Comparison of ENCODE assay signal across 25 cellular contexts in genomic region chr2:42031281-42031680, GRCh38. TPM values are rescaled to one million over a fixed set of nuclear protein-coding genes. Genes with fewer than 3 reads are reported as not detected.
DNase-seq lines count a peak whose midpoint lies in the region; ATAC-seq, FAIRE-seq and TF ChIP-seq lines count a peak whose summit lies in the region.
"Had no signal": no experiment of that assay in that cellular context is flagged by ENCODE, and none has a peak within 500 bp of the region (broad histone marks: within the 10 kb centered on the region; RNA-seq: fewer than 3 reads in every experiment).

No MANE protein-coding gene starts in this region.

- peak; percentile 21 for FAIRE-seq in HepG2 (lab: Jason Lieb, UNC)
- FAIRE-seq: D721Med, GM18507, H54 had no signal

- TF ChIP-seq RAD21 in HepG2 (CRISPR knock-in tag; IDR thresholded peaks at IDR 0.05) = no peak

- peaks cover 8% of the 10 kb centered on the region for H3K9me3 Mint-ChIP-seq in neural progenitor cell
- H3K9me3 Mint-ChIP-seq: CD8-positive, alpha-beta memory T cell had no signal

- H3K9me3 ChIP-seq in HepG2 (ENCODE audit: low read length) = no peaks in the 10 kb centered on the region
- no peaks in the 10 kb centered on the region for H3K9me3 ChIP-seq in right lobe of liver
- H3K9me3 ChIP-seq in neural progenitor cell (ENCODE audit: low read depth) = no peaks in the 10 kb centered on the region
- H3K9me3 ChIP-seq: Peyer's patch had no signal

- H3K27me3 ChIP-seq in HepG2 (ENCODE audit: control insufficient read depth in 1 of 2, insufficient read depth in 2 of 2, low read length in 2 of 2) = peaks cover 10 to 49% of the 10 kb centered on the region in 2 experiments; a peak in 4 of 5 replicates
- H3K27me3 ChIP-seq in right lobe of liver = no peaks in the 10 kb centered on the region
- no peaks in the 10 kb centered on the region for H3K27me3 ChIP-seq in neural progenitor cell
- H3K27me3 ChIP-seq: Peyer's patch had no signal

- H2AFZ ChIP-seq in HepG2 (ENCODE audit: low read length) = no peak overlapping the region
- no peak overlapping the region for H2AFZ ChIP-seq in neural progenitor cell (replicated peaks)

- CTCF ChIA-PET in HepG2 (lab: Yijun Ruan, JAX; ENCODE audit: low intra/inter-chr PET ratio, low total read pairs) = no interaction called here

- TF ChIP-seq CTCF in HepG2 (CRISPR knock-in tag; IDR thresholded peaks at IDR 0.05) (no peak), right lobe of liver (IDR thresholded peaks at IDR 0.05) (no peak), neural progenitor cell (IDR thresholded peaks at IDR 0.05) (no peak)

- H3K9ac ChIP-seq in HepG2 (ENCODE audit: insufficient read depth, low read depth, low read length) (no peak overlapping the region), neural progenitor cell (no peak overlapping the region)

- peaks cover 44% of the 10 kb centered on the region for H3K27me3 Mint-ChIP-seq in neural progenitor cell (ENCODE audit: insufficient read depth, low read depth)

- no peak for DNase-seq in HepG2 (ENCODE audit: low spot score)
- no peak for DNase-seq in right lobe of liver
- no peak for DNase-seq in left lobe of liver (ENCODE audit: low spot score)
- no peak for DNase-seq in neural progenitor cell (ENCODE audit: low spot score)
- no peak for DNase-seq in activated naive CD4-positive, alpha-beta T cell (lab: John Stamatoyannopoulos, UW)
- DNase-seq in NCI-H345 (lab: John Stamatoyannopoulos, UW) = no peak
- DNase-seq: ACHN; CD8-positive, alpha-beta memory T cell; DMS53; GDM1; KBM-7; NCI-H1092 treated with DMSO at 0.1 percent for 48 hours; NCI-H1436 treated with DMSO at 0.1 percent for 48 hours; NCI-H1930; NCI-H226; NCI-H524 treated with DMSO at 0.1 percent for 48 hours; NCI-H82; Peyer's patch had no signal

- no peak overlapping the region for H3K4me2 ChIP-seq in HepG2 (ENCODE audit: low read depth, low read length)
- H3K4me2 ChIP-seq in neural progenitor cell = peak overlapping the region; percentile 74

- no peak overlapping the region for H3K27ac ChIP-seq in HepG2 (ENCODE audit: extremely low read length, insufficient read depth, low read length)
- no peak overlapping the region for H3K27ac ChIP-seq in right lobe of liver
- H3K27ac ChIP-seq in neural progenitor cell = no peak overlapping the region
- H3K27ac ChIP-seq: 22Rv1, Peyer's patch had no signal

- no peak for TF ChIP-seq POLR2A in HepG2 (IDR thresholded peaks at IDR 0.05; ENCODE audit: insufficient read depth in 1 of 2, low read depth in 2 of 2, low read length in 2 of 2)
- TF ChIP-seq POLR2A in right lobe of liver (IDR thresholded peaks at IDR 0.05) = no peak

- H3K4me1 Mint-ChIP-seq in neural progenitor cell = peaks cover 58% of the 10 kb centered on the region

- no peaks in the 10 kb centered on the region for H3K36me3 ChIP-seq in HepG2 (replicated peaks in 1 of 2; ENCODE audit: control insufficient read depth in 1 of 2, insufficient read depth in 2 of 2, low read length in 2 of 2)
- no peaks in the 10 kb centered on the region for H3K36me3 ChIP-seq in right lobe of liver
- no peaks in the 10 kb centered on the region for H3K36me3 ChIP-seq in neural progenitor cell
- H3K36me3 ChIP-seq: Peyer's patch had no signal

- H3K4me3 ChIP-seq in HepG2 (replicated peaks in 1 of 3; ENCODE audit: insufficient read depth in 1 of 3, low read depth in 2 of 3, low read length in 3 of 3) = no peak overlapping the region
- H3K4me3 ChIP-seq in right lobe of liver = no peak overlapping the region
- no peak overlapping the region for H3K4me3 ChIP-seq in neural progenitor cell
- H3K4me3 ChIP-seq: Peyer's patch had no signal

- no peaks in the 10 kb centered on the region for H3K36me3 Mint-ChIP-seq in neural progenitor cell
- H3K36me3 Mint-ChIP-seq: CD8-positive, alpha-beta memory T cell had no signal

- H3K4me1 ChIP-seq in HepG2 (ENCODE audit: insufficient read depth, low read length) (no peaks in the 10 kb centered on the region), right lobe of liver (peaks cover 0 to 9% (median 0%) of the 10 kb centered on the region in 4 donors), neural progenitor cell (peaks cover 57% of the 10 kb centered on the region)

- in situ Hi-C loops in HepG2 (cut with HindIII; ENCODE audit: extremely low pct_ligation_motif_present, low pct_unique_long_range_greater_than_20kb) = no loop called here

- TF ChIP-seq EP300 in HepG2 (IDR thresholded peaks at IDR 0.05; ENCODE audit: low read depth in 2 of 2, low read length in 2 of 2) (no peak), HepG2 (CRISPR knock-in tag; IDR thresholded peaks at IDR 0.05; ENCODE audit: borderline replicate concordance) (no peak)

- H3K79me2 ChIP-seq in HepG2 (ENCODE audit: insufficient read depth, low read length) = no peaks in the 10 kb centered on the region
- H3K79me2 ChIP-seq in neural progenitor cell (ENCODE audit: low read depth) = no peaks in the 10 kb centered on the region

- intact Hi-C loops in HepG2 (cut with micrococcal nuclease; ENCODE audit: unreplicated experiment) = no loop called here
- intact Hi-C loops in right lobe of liver (cut with DNase I) = no loop called here

- H3K27ac Mint-ChIP-seq in neural progenitor cell = no peak overlapping the region
- H3K27ac Mint-ChIP-seq: CD8-positive, alpha-beta memory T cell had no signal

- POLR2A ChIA-PET in HepG2 (lab: Yijun Ruan, JAX) = no interaction called here

- H4K20me1 ChIP-seq in HepG2 (ENCODE audit: insufficient read depth, low read length) (no peaks in the 10 kb centered on the region), neural progenitor cell (ENCODE audit: low read depth) (no peaks in the 10 kb centered on the region)

- peak overlapping the region; percentile 31 for H3K4me3 Mint-ChIP-seq in neural progenitor cell
- H3K4me3 Mint-ChIP-seq: CD8-positive, alpha-beta memory T cell had no signal

- ATAC-seq in HepG2 = no peak
- ATAC-seq in right lobe of liver = no peak
- peak; percentile 6 for ATAC-seq in left lobe of liver
- no peak for ATAC-seq in GM21528 (IDR thresholded peaks at IDR 0.05; ENCODE audit: low FRiP score, unreplicated experiment)
- ATAC-seq in HG03439 (IDR thresholded peaks at IDR 0.05; ENCODE audit: unreplicated experiment) = no peak

- BruUV-seq in HepG2 (replicated peaks; lab: Mats Ljungman, UMichigan) = no TSS peak

- peaks cover 59% of the 10 kb centered on the region for H3F3A ChIP-seq in neural progenitor cell (ENCODE audit: low read depth)

TF ChIP-seq in HepG2, 621 proteins besides CTCF, POLR2A, EP300 and RAD21 (continues in another document):
- TF ChIP-seq ZKSCAN1 (IDR thresholded peaks at IDR 0.05; ENCODE audit: low read length) = no peak
- TF ChIP-seq ZNF850 (CRISPR knock-in tag; conservative IDR thresholded peaks at IDR 0.05) = no peak
- no peak for TF ChIP-seq MBD4 (IDR thresholded peaks at IDR 0.05; ENCODE audit: borderline replicate concordance, low read length)
- TF ChIP-seq DNMT1 (CRISPR knock-in tag; IDR thresholded peaks at IDR 0.05) = no peak
- TF ChIP-seq EZH2 (conservative IDR thresholded peaks at IDR 0.05; ENCODE audit: low read depth, low read length) = no peak
- no peak for TF ChIP-seq MIXL1 (CRISPR knock-in tag; IDR thresholded peaks at IDR 0.05)
- no peak for TF ChIP-seq SNAPC5 (CRISPR knock-in tag; IDR thresholded peaks at IDR 0.05; ENCODE audit: borderline replicate concordance)
- no peak for TF ChIP-seq ZNF839 (CRISPR knock-in tag; IDR thresholded peaks at IDR 0.05; ENCODE audit: borderline replicate concordance)
- no peak for TF ChIP-seq ZNF383 (CRISPR knock-in tag; IDR thresholded peaks at IDR 0.05; ENCODE audit: borderline replicate concordance)
- TF ChIP-seq MZF1 (CRISPR knock-in tag; IDR thresholded peaks at IDR 0.05; ENCODE audit: borderline replicate concordance) = no peak
- no peak for TF ChIP-seq SKI (IDR thresholded peaks at IDR 0.05; ENCODE audit: partially characterized antibody)

RNA-seq across cellular contexts. Expression of gene PKDCC, which starts 16.5 kb away (rescaled TPM):
- total RNA-seq in HepG2 (2016; rRNA removed; fragmentation: Illumina TruSeq; extraction: Trizol) (28.5 and 52.6 TPM in 2 replicates), right lobe of liver (10 to 100 TPM in 4 of 6 experiments, 1 to 10 TPM in 2; 8.2 to 20.9 (median 12.3) TPM), left lobe of liver (14.2 TPM), neural progenitor cell (ENCODE audit: low replicate concordance) (70.4 and 133 TPM in 2 replicates)
- 29.8 and 32.7 TPM in 2 replicates for total RNA-seq in HepG2 (2016; cell fraction: cytosol; rRNA removed; fragmentation: Illumina TruSeq; extraction: Trizol; ENCODE audit: low read depth)
- 26.0 and 48.3 TPM in 2 replicates for total RNA-seq in HepG2 (2016; cell fraction: insoluble cytoplasmic fraction; rRNA removed; fragmentation: Illumina TruSeq; extraction: Trizol)
- 54.4 and 56.9 TPM in 2 replicates for total RNA-seq in HepG2 (2016; cell fraction: membrane; rRNA removed; fragmentation: Illumina TruSeq; extraction: Trizol)
- 54.4 and 55.1 TPM in 2 replicates for total RNA-seq in HepG2 (2016; cell fraction: nucleus; rRNA removed; fragmentation: Illumina TruSeq; extraction: Trizol)
- polyA plus RNA-seq in HepG2 (2011; rRNA removed) = 58.8 and 61.3 TPM in 2 replicates
- polyA plus RNA-seq in HepG2 (2011; cell fraction: cytosol; rRNA removed) = 38.5 and 60.7 TPM in 2 replicates
- 143 and 171 TPM in 2 replicates for polyA plus RNA-seq in HepG2 (2011; cell fraction: nucleus; rRNA removed)
- 40.4 and 41.4 TPM in 2 replicates for polyA plus RNA-seq in HepG2 (2012)
- polyA plus RNA-seq in HepG2 (2016; cell fraction: cytosol; fragmentation: Illumina TruSeq; extraction: Trizol; ENCODE audit: low read depth) = 17.4 and 18.8 TPM in 2 replicates
- 22.6 and 27.6 TPM in 2 replicates for polyA plus RNA-seq in HepG2 (2016; cell fraction: insoluble cytoplasmic fraction; fragmentation: Illumina TruSeq; extraction: Trizol; ENCODE audit: low read depth)
- polyA plus RNA-seq in HepG2 (2016; cell fraction: membrane; fragmentation: Illumina TruSeq; extraction: Trizol; ENCODE audit: low read depth) = 33.9 and 35.9 TPM in 2 replicates
- polyA plus RNA-seq in HepG2 (2016; cell fraction: nucleus; fragmentation: Illumina TruSeq; extraction: Trizol; ENCODE audit: insufficient read depth, low read depth) = 102 and 113 TPM in 2 replicates
- 71.1 and 76.2 TPM in 2 replicates for polyA minus RNA-seq in HepG2 (2011; rRNA and poly(A)+ RNA removed; ENCODE audit: low replicate concordance)
- polyA minus RNA-seq in HepG2 (2011; cell fraction: cytosol; rRNA and poly(A)+ RNA removed) = 18.8 and 24.4 TPM in 2 replicates
- 23.2 and 26.8 TPM in 2 replicates for polyA minus RNA-seq in HepG2 (2011; cell fraction: nucleus; rRNA and poly(A)+ RNA removed)
- total RNA-seq: OCI-LY7 had no signal
